In the genomic region with DNA sequence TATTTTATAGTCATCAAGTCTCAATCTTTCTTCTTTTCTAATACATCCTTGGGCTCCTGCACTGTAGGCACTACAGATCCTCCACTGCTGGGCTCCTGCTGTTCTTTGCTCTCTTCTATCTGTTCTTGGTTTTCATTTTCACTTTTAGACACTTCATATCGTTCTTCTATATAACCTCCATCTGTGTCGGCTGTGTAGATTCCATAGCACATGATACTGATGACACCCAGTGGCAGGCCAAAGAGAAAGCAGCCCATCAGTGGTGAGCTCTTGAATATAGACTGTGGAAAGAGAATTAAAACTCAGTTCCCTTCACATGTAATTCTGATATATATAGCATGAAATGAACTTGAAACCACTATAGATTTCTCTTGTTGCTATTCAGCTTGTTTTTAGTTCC, we compare ENCODE assay signal across 10 cellular contexts. TPM values are rescaled to one million over a fixed set of nuclear protein-coding genes. Genes with fewer than 3 reads are reported as not detected.
DNase-seq lines count a peak whose midpoint lies in the region; ATAC-seq and TF ChIP-seq lines count a peak whose summit lies in the region.
"Had no signal": no experiment of that assay in that cellular context is flagged by ENCODE, and none has a peak within 500 bp of the region (broad histone marks: within the 10 kb centered on the region; RNA-seq: fewer than 3 reads in every experiment).

No MANE protein-coding gene starts in this region.

- 94% methylated on average over 2 of the region's 2 CpGs for WGBS in smooth muscle cell (ENCODE audit: low lambda C conversion rate)

- TF ChIP-seq CTCF in AG04449 (IDR thresholded peaks at IDR 0.05; ENCODE audit: insufficient read depth, low read length, missing control alignments), result peak; percentile 46
- TF ChIP-seq CTCF in smooth muscle cell (IDR thresholded peaks at IDR 0.05; ENCODE audit: borderline replicate concordance, insufficient read depth, poor library complexity, severe bottlenecking), result no peak

- no peaks in the 10 kb centered on the region for H3K4me1 ChIP-seq in smooth muscle cell (ENCODE audit: low read depth)

- peak; percentile 52 for ATAC-seq in GM18870 (IDR thresholded peaks at IDR 0.05; ENCODE audit: unreplicated experiment)
- peak; percentile 96 for ATAC-seq in HG02885 (IDR thresholded peaks at IDR 0.05; ENCODE audit: poor library complexity, unreplicated experiment)
- peak; percentile 41 for ATAC-seq in T-helper 17 cell
- ATAC-seq in Right ventricle myocardium inferior, result no peak

- peaks cover 14% of the 10 kb centered on the region for H3K36me3 Mint-ChIP-seq in T-helper 17 cell (ENCODE audit: low read depth)

- H3K4me2 ChIP-seq in smooth muscle cell, result no peak overlapping the region

- H3K79me2 ChIP-seq in smooth muscle cell (ENCODE audit: low read depth), result no peaks in the 10 kb centered on the region

- peaks cover 16% of the 10 kb centered on the region for H3K36me3 ChIP-seq in smooth muscle cell (ENCODE audit: low read depth)

- CTCF ChIA-PET in AG04449 (lab: Yijun Ruan, JAX), result interaction anchor here (0.7 to 1.2 kb wide), 8 partner anchors 10 to 1464 kb away, joined by 3 to 5 read pairs (median 4); no protein-coding TSS in a partner anchor

- H3K4me3 Mint-ChIP-seq in T-helper 17 cell, result no peak overlapping the region

- no peaks in the 10 kb centered on the region for H3F3A ChIP-seq in smooth muscle cell (ENCODE audit: low read depth)

- no peak overlapping the region for H3K9ac ChIP-seq in smooth muscle cell (ENCODE audit: low read depth)

- H2AFZ ChIP-seq in smooth muscle cell (ENCODE audit: low read depth), result no peak overlapping the region

- intact Hi-C loops in Right ventricle myocardium inferior (cut with DNase I), result no loop called here

- no peaks in the 10 kb centered on the region for H3K27me3 Mint-ChIP-seq in T-helper 17 cell

- peak overlapping the region; percentile 6 for H3K27ac Mint-ChIP-seq in T-helper 17 cell

- DNase-seq in AG04449 (ENCODE audit: low read depth, low spot score) (no peak), T-helper 17 cell (no peak), smooth muscle cell (lab: John Stamatoyannopoulos, UW; ENCODE audit: unreplicated experiment) (no peak), NCI-H2196 treated with DMSO at 0.1 percent for 48 hours (lab: John Stamatoyannopoulos, UW; ENCODE audit: unreplicated experiment) (no peak), Right ventricle myocardium inferior (ENCODE audit: missing footprints) (no peak), KG1 (lab: John Stamatoyannopoulos, UW) (no peak)
- DNase-seq: NCI-H2171 treated with DMSO at 0.1 percent for 48 hours had no signal

- H3K27ac ChIP-seq in smooth muscle cell (ENCODE audit: low read depth), result no peak overlapping the region

- no peaks in the 10 kb centered on the region for H4K20me1 ChIP-seq in smooth muscle cell (ENCODE audit: low read depth)

- H3K27me3 ChIP-seq in smooth muscle cell (ENCODE audit: low read depth), result no peaks in the 10 kb centered on the region

- no peak overlapping the region for H3K4me3 ChIP-seq in AG04449 (ENCODE audit: low read depth, low read length)
- no peak overlapping the region for H3K4me3 ChIP-seq in smooth muscle cell
- H3K4me3 ChIP-seq: lung had no signal

- POLR2A ChIA-PET in AG04449 (lab: Yijun Ruan, JAX), result no interaction called here

- H3K9me3 ChIP-seq in T-helper 17 cell (ENCODE audit: control insufficient read depth, low read length, poor library complexity, severe bottlenecking) (no peaks in the 10 kb centered on the region), smooth muscle cell (replicated peaks; ENCODE audit: low read depth) (no peaks in the 10 kb centered on the region)

- H3K4me1 Mint-ChIP-seq in T-helper 17 cell, result peaks cover 16% of the 10 kb centered on the region

RNA-seq across cellular contexts. Expression of gene TMX3, which starts 38.0 kb away (rescaled TPM):
- 10 to 100 TPM; 38.4 to 49.5 TPM for total RNA-seq in T-helper 17 cell
- total RNA-seq in smooth muscle cell, result 55.5 and 71.2 TPM in 2 replicates
- 23.0 and 25.2 TPM in 2 replicates for polyA plus RNA-seq in smooth muscle cell
- total RNA-seq in Right ventricle myocardium inferior, result 24.7 TPM
